ENCODE assay signal across 7 cellular contexts in genomic region chr2:5491486-5491885, GRCh38.
"Had no signal": no experiment of that assay in that cellular context is flagged by ENCODE, and none has a peak within 500 bp of the region (broad histone marks: within the 10 kb centered on the region; RNA-seq: fewer than 3 reads in every experiment).

No MANE protein-coding gene starts in this region.

- ATAC-seq: GM23338, HepG2 had no signal

- H3K4me2 ChIP-seq: GM23338, KMS-11 had no signal

- H3K27ac ChIP-seq: HL-60, KMS-11 had no signal

- H3K4me3 ChIP-seq: GM23338 had no signal

- H3K9ac ChIP-seq: KMS-11 had no signal

- DNase-seq: H9, HCEC 1CT, KBM-7 had no signal

- H2AFZ ChIP-seq: GM23338 had no signal
